16 cellular contexts compared by ENCODE assay signal in genomic region chr3:195082811-195083210, GRCh38.
DNase-seq lines count a peak whose midpoint lies in the region; ATAC-seq, FAIRE-seq and TF ChIP-seq lines count a peak whose summit lies in the region.
"Had no signal": no experiment of that assay in that cellular context is flagged by ENCODE, and none has a peak within 500 bp of the region (broad histone marks: within the 10 kb centered on the region; RNA-seq: fewer than 3 reads in every experiment).

No MANE protein-coding gene starts in this region.

- H3K27ac ChIP-seq in liver (ENCODE audit: low read depth in 1 of 2, low read length in 2 of 2) (peak overlapping the region; percentile 15 to 18), HepG2 (ENCODE audit: extremely low read length, insufficient read depth, low read length) (no peak overlapping the region), heart right ventricle (peak overlapping the region in 8 of 10 donors; percentile 80 to 97 (median 81)), mesenchymal stem cell (ENCODE audit: low read length, poor library complexity, severe bottlenecking) (no peak overlapping the region)

- peak overlapping the region; percentile 45 to 69 for H3K18ac ChIP-seq in mesenchymal stem cell (ENCODE audit: low read depth in 1 of 2, low read length in 2 of 2)

- in situ Hi-C loops in HepG2 (cut with HindIII; ENCODE audit: extremely low pct_ligation_motif_present, low pct_unique_long_range_greater_than_20kb) = no loop called here

- DNase-seq in HepG2 (ENCODE audit: low spot score) (no peak), heart right ventricle (no peak), mesenchymal stem cell (no peak), HK-2 (ENCODE audit: unreplicated experiment) (no peak), NCI-H1092 treated with DMSO at 0.1 percent for 48 hours (lab: John Stamatoyannopoulos, UW) (no peak)
- no peak for DNase-seq in stimulated activated CD4-positive, alpha-beta T cell treated with anti-CD3 and anti-CD28 coated beads, Interleukin-12 subunit alpha, Interleukin-12 subunit beta, amount 100 ng/mL, for 4 hours
- DNase-seq: DND-41, NCI-H1436 treated with DMSO at 0.1 percent for 48 hours, NCI-H2029 treated with DMSO at 0.1 percent for 48 hours, NCI-H748 treated with DMSO at 0.1 percent for 48 hours, PC-3 had no signal

- peak overlapping the region; percentile 63 for H2BK15ac ChIP-seq in mesenchymal stem cell (ENCODE audit: low read depth, poor library complexity, severe bottlenecking)

- no peak overlapping the region for H3K4me2 ChIP-seq in HepG2 (ENCODE audit: low read depth, low read length)
- no peak overlapping the region for H3K4me2 ChIP-seq in mesenchymal stem cell (ENCODE audit: low read length, poor library complexity, severe bottlenecking)

- no peak overlapping the region for H4K91ac ChIP-seq in mesenchymal stem cell (ENCODE audit: low read length)

- peaks cover 11% of the 10 kb centered on the region for H3K79me1 ChIP-seq in mesenchymal stem cell (replicated peaks; ENCODE audit: low read length, poor library complexity, severe bottlenecking)

- intact Hi-C loops in HepG2 (cut with micrococcal nuclease; ENCODE audit: unreplicated experiment) (no loop called here), heart right ventricle (cut with DNase I) (loop anchor here in 1 of 10 donors (10.0 kb wide), 1 partner anchor 208 kb away; no protein-coding TSS in a partner anchor)

- H3K14ac ChIP-seq in mesenchymal stem cell (ENCODE audit: low read length in 2 of 2) = peak overlapping the region in 1 of 2 experiments; percentile 76

- H3K79me2 ChIP-seq in HepG2 (ENCODE audit: insufficient read depth, low read length) = no peaks in the 10 kb centered on the region

- H3K4me3 ChIP-seq in liver (ENCODE audit: low read depth in 1 of 3, low read length in 3 of 3) (no peak overlapping the region), HepG2 (replicated peaks in 1 of 3; ENCODE audit: insufficient read depth in 1 of 3, low read depth in 2 of 3, low read length in 3 of 3) (no peak overlapping the region), heart right ventricle (no peak overlapping the region), mesenchymal stem cell (ENCODE audit: insufficient read depth in 1 of 2, low read depth in 1 of 2, low read length in 2 of 2) (no peak overlapping the region)
- H3K4me3 ChIP-seq: HAP-1, K562 had no signal

- peak overlapping the region; percentile 60 for H4K8ac ChIP-seq in mesenchymal stem cell (ENCODE audit: low read length)

- H4K20me1 ChIP-seq in HepG2 (ENCODE audit: insufficient read depth, low read length) = no peaks in the 10 kb centered on the region

- FAIRE-seq in HepG2 (lab: Jason Lieb, UNC) = no peak
- FAIRE-seq: G401.6, K562 had no signal

- BruUV-seq in HepG2 (replicated peaks; lab: Mats Ljungman, UMichigan) = no TSS peak

- H3K9ac ChIP-seq in liver (ENCODE audit: low read depth in 1 of 2, low read length in 2 of 2) (no peak overlapping the region), HepG2 (ENCODE audit: insufficient read depth, low read depth, low read length) (no peak overlapping the region), mesenchymal stem cell (ENCODE audit: low read length) (no peak overlapping the region)

- peak overlapping the region in 1 of 2 experiments; percentile 67 for H2BK12ac ChIP-seq in mesenchymal stem cell (ENCODE audit: low read length in 2 of 2)

- TF ChIP-seq RAD21 in liver (IDR thresholded peaks at IDR 0.05) (no peak), HepG2 (CRISPR knock-in tag; IDR thresholded peaks at IDR 0.05) (no peak)

- no peak overlapping the region for H3K4ac ChIP-seq in mesenchymal stem cell (ENCODE audit: low read depth in 1 of 2, low read length in 2 of 2)

- H2AK5ac ChIP-seq in mesenchymal stem cell (ENCODE audit: low read length, severe bottlenecking) = no peak overlapping the region

- 87% methylated on average over 10 of the region's 10 CpGs for WGBS in liver
- WGBS in HepG2 (ENCODE audit: low lambda C conversion rate) = 98% methylated on average over 10 of the region's 10 CpGs
- WGBS in heart right ventricle, 2 donors = 63 to 76% methylated on average over 10 of the region's 10 CpGs
- WGBS in mesenchymal stem cell = 93% methylated on average over 10 of the region's 10 CpGs

- CTCF ChIA-PET in HepG2 (lab: Yijun Ruan, JAX; ENCODE audit: low intra/inter-chr PET ratio, low total read pairs) = no interaction called here

- TF ChIP-seq CTCF in liver (IDR thresholded peaks at IDR 0.05; ENCODE audit: low read depth, low read length, missing input control) = no peak
- TF ChIP-seq CTCF in HepG2 (CRISPR knock-in tag; IDR thresholded peaks at IDR 0.05) = no peak
- TF ChIP-seq CTCF in heart right ventricle (IDR thresholded peaks at IDR 0.05) = no peak

- H2BK5ac ChIP-seq in mesenchymal stem cell (ENCODE audit: low read depth, low read length, poor library complexity, severe bottlenecking) = no peak overlapping the region

- no peak for ATAC-seq in HepG2
- no peak for ATAC-seq in heart right ventricle
- ATAC-seq in GM21528 (IDR thresholded peaks at IDR 0.05; ENCODE audit: low FRiP score, unreplicated experiment) = no peak
- ATAC-seq: K562, PC-3 had no signal

- H3K9me3 ChIP-seq in liver (ENCODE audit: control insufficient read depth in 4 of 4, low read length in 3 of 4) = no peaks in the 10 kb centered on the region
- no peaks in the 10 kb centered on the region for H3K9me3 ChIP-seq in HepG2 (ENCODE audit: low read length)
- H3K9me3 ChIP-seq in heart right ventricle = no peaks in the 10 kb centered on the region
- H3K9me3 ChIP-seq in mesenchymal stem cell (ENCODE audit: control insufficient read depth, low read length) = no peaks in the 10 kb centered on the region
- H3K9me3 ChIP-seq: HAP-1 had no signal

- H3K4me1 ChIP-seq in liver (ENCODE audit: control insufficient read depth in 4 of 4, insufficient read depth in 4 of 4, low read length in 3 of 4) (no peaks in the 10 kb centered on the region), HepG2 (ENCODE audit: insufficient read depth, low read length) (peaks cover 7% of the 10 kb centered on the region; the same call in 1 of the 2 replicates), heart right ventricle (peaks cover 16 to 50% (median 39%) of the 10 kb centered on the region in 9 donors), mesenchymal stem cell (ENCODE audit: control insufficient read depth, insufficient read depth, low read depth, low read length) (peaks cover 29% of the 10 kb centered on the region)
- H3K4me1 ChIP-seq: HAP-1 had no signal

- no peaks in the 10 kb centered on the region for H3K27me3 ChIP-seq in liver (ENCODE audit: control insufficient read depth in 4 of 4, insufficient read depth in 4 of 4, low read length in 3 of 4)
- H3K27me3 ChIP-seq in HepG2 (ENCODE audit: control insufficient read depth in 1 of 2, insufficient read depth in 2 of 2, low read length in 2 of 2) = no peaks in the 10 kb centered on the region
- H3K27me3 ChIP-seq in heart right ventricle = no peaks in the 10 kb centered on the region
- no peaks in the 10 kb centered on the region for H3K27me3 ChIP-seq in mesenchymal stem cell (ENCODE audit: control insufficient read depth in 1 of 2, insufficient read depth in 1 of 2, low read length in 2 of 2)

- no peaks in the 10 kb centered on the region for H3K36me3 ChIP-seq in liver (ENCODE audit: control insufficient read depth in 4 of 4, insufficient read depth in 3 of 4, low read depth in 1 of 4, low read length in 3 of 4)
- H3K36me3 ChIP-seq in HepG2 (replicated peaks in 1 of 2; ENCODE audit: control insufficient read depth in 1 of 2, insufficient read depth in 2 of 2, low read length in 2 of 2) = no peaks in the 10 kb centered on the region; a peak in 1 of 5 replicates
- no peaks in the 10 kb centered on the region for H3K36me3 ChIP-seq in heart right ventricle
- peaks cover 0 to 11% of the 10 kb centered on the region in 2 experiments for H3K36me3 ChIP-seq in mesenchymal stem cell (ENCODE audit: control insufficient read depth in 1 of 2, insufficient read depth in 2 of 2, low read depth in 1 of 2, low read length in 2 of 2)
- H3K36me3 ChIP-seq: HAP-1 had no signal

- TF ChIP-seq POLR2A in HepG2 (IDR thresholded peaks at IDR 0.05; ENCODE audit: insufficient read depth in 1 of 2, low read depth in 2 of 2, low read length in 2 of 2) = no peak

- no peak for TF ChIP-seq EP300 in HepG2 (IDR thresholded peaks at IDR 0.05; ENCODE audit: low read depth in 2 of 2, low read length in 2 of 2)
- TF ChIP-seq EP300 in HepG2 (CRISPR knock-in tag; IDR thresholded peaks at IDR 0.05; ENCODE audit: borderline replicate concordance) = no peak

- POLR2A ChIA-PET in HepG2 (lab: Yijun Ruan, JAX) = no interaction called here

- no peak overlapping the region for H2BK120ac ChIP-seq in mesenchymal stem cell (ENCODE audit: low read depth, low read length)

- no peak overlapping the region for H2AFZ ChIP-seq in HepG2 (ENCODE audit: low read length)
- no peak overlapping the region for H2AFZ ChIP-seq in mesenchymal stem cell (ENCODE audit: low read depth, low read length)

- H3K23ac ChIP-seq in mesenchymal stem cell (ENCODE audit: low read length in 2 of 2) = no peak overlapping the region

TF ChIP-seq in liver, 16 proteins besides CTCF, POLR2A, EP300 and RAD21 (continues in another document):
- TF ChIP-seq YY1 (IDR thresholded peaks at IDR 0.05) = no peak
- no peak for TF ChIP-seq ATF3 (IDR thresholded peaks at IDR 0.05)
- no peak for TF ChIP-seq JUND (IDR thresholded peaks at IDR 0.05)
- no peak for TF ChIP-seq NR2F2 (IDR thresholded peaks at IDR 0.05)
- TF ChIP-seq, protein P1, sequence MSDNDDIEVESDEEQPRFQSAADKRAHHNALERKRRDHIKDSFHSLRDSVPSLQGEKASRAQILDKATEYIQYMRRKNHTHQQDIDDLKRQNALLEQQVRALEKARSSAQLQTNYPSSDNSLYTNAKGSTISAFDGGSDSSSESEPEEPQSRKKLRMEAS (IDR thresholded peaks at IDR 0.05) = no peak
- TF ChIP-seq RXRA (IDR thresholded peaks at IDR 0.05) = no peak
- no peak for TF ChIP-seq GABPA (IDR thresholded peaks at IDR 0.05 in 1 of 2, conservative IDR thresholded peaks at IDR 0.05 in 1 of 2)

TF ChIP-seq in HepG2, 621 proteins besides CTCF, POLR2A, EP300 and RAD21:
- TF ChIP-seq ISX (CRISPR knock-in tag; conservative IDR thresholded peaks at IDR 0.05) (no peak), YEATS4 (CRISPR knock-in tag; IDR thresholded peaks at IDR 0.05; ENCODE audit: borderline replicate concordance) (no peak), KLF12 (CRISPR knock-in tag; IDR thresholded peaks at IDR 0.05; ENCODE audit: borderline replicate concordance) (no peak), SRF (IDR thresholded peaks at IDR 0.05; ENCODE audit: low read depth, low read length) (no peak), ZNF446 (CRISPR knock-in tag; IDR thresholded peaks at IDR 0.05) (no peak)

Comparison
In these comparisons a context has a peak if more than half of its experiments do, and no peak if none do; other contexts are left out.
1. H3K27ac ChIP-seq: peak in liver (2 of 2) and heart right ventricle (8 of 10); none in HepG2 (single experiment) and mesenchymal stem cell (single experiment).